ENCODE assay signal across 8 cellular contexts in genomic region chr3:131380830-131381444, GRCh38. TPM values are rescaled to one million over a fixed set of nuclear protein-coding genes. Genes with fewer than 3 reads are reported as not detected.
A peak's percentile ranks its signal among the peaks of the same experiment; 100 is the strongest.
DNase-seq lines count a peak whose midpoint lies in the region; ATAC-seq and TF ChIP-seq lines count a peak whose summit lies in the region.
"Not testable (repeated sequence)": the region's sequence is repeated elsewhere in the genome, so short reads cannot be mapped to it uniquely, and the experiment has no call there.

No MANE protein-coding gene starts in this region.

- H3K4me2 ChIP-seq in IMR-90 (ENCODE audit: low read depth, low read length), result peak overlapping the region; percentile 94

- H3K9me1 ChIP-seq in IMR-90 (ENCODE audit: insufficient read depth, low read length), result not testable (repeated sequence)

- POLR2A ChIA-PET in IMR-90 (lab: Charles Lee; ENCODE audit: unreplicated experiment), result interaction anchor here (0.6 kb wide), 1 partner anchor 56 kb away, joined by 4 read pairs; no protein-coding TSS in a partner anchor

- peak overlapping the region; percentile 10 for H2BK5ac ChIP-seq in IMR-90 (ENCODE audit: low read depth, low read length, poor library complexity, severe bottlenecking)

- H3K4me3 ChIP-seq in H7 (ENCODE audit: insufficient read depth, low read depth, low read length) (peak overlapping the region; percentile 67), IMR-90 (ENCODE audit: insufficient read depth, low read depth, low read length) (peak overlapping the region; percentile 65), WERI-Rb-1 (ENCODE audit: low read depth, low read length) (peak overlapping the region; percentile 57), right cardiac atrium (ENCODE audit: low read length) (peak overlapping the region; percentile 61), thyroid gland (replicated peaks in 1 of 3) (peak overlapping the region; percentile 10 to 85 (median 46))

- H3K56ac ChIP-seq in IMR-90 (ENCODE audit: extremely low read depth, insufficient read depth, low read length), result not testable (repeated sequence)

- not testable (repeated sequence) for H2BK15ac ChIP-seq in IMR-90 (ENCODE audit: low read depth, low read length)

- H3K27ac Mint-ChIP-seq in nephron progenitor cell, result peak overlapping the region; percentile 90

- not testable (repeated sequence) for TF ChIP-seq POLR2A in IMR-90 (IDR thresholded peaks at IDR 0.05; ENCODE audit: low read depth, low read length)
- peak in 1 of 2 donors; percentile 15 for TF ChIP-seq POLR2A in thyroid gland (IDR thresholded peaks at IDR 0.05)

- peak overlapping the region; percentile 75 to 96; a peak in 3 of 4 replicates for H4K8ac ChIP-seq in IMR-90 (ENCODE audit: low read depth in 2 of 2, low read length in 2 of 2)

- peak overlapping the region; percentile 34; the same call in 1 of the 2 replicates for H2AK5ac ChIP-seq in IMR-90 (ENCODE audit: low read depth, low read length)

- peaks cover 19 to 41% of the 10 kb centered on the region in 2 experiments for H3K79me1 ChIP-seq in IMR-90 (ENCODE audit: low read depth in 1 of 2, low read length in 2 of 2)

- H2AFZ ChIP-seq in IMR-90 (replicated peaks; ENCODE audit: low read length, poor library complexity), result peak overlapping the region; percentile 97

- not testable (repeated sequence) for H3K27me3 Mint-ChIP-seq in nephron progenitor cell (ENCODE audit: low read depth, poor library complexity)

- BruUV-seq in IMR-90 (replicated peaks; lab: Mats Ljungman, UMichigan), result not testable (repeated sequence)

- not testable (repeated sequence) for H3K36me3 ChIP-seq in ES-I3 (ENCODE audit: insufficient read depth, low read length); H7 (replicated peaks; ENCODE audit: control insufficient read depth, insufficient read depth, low read length); IMR-90 (ENCODE audit: control insufficient read depth, insufficient read depth, low read length); thyroid gland
- peaks cover 14% of the 10 kb centered on the region for H3K36me3 ChIP-seq in WERI-Rb-1

- peak overlapping the region; percentile 41 for H3K27ac ChIP-seq in IMR-90 (ENCODE audit: insufficient read depth, low read length)
- H3K27ac ChIP-seq in WERI-Rb-1, result peak overlapping the region; percentile 57
- H3K27ac ChIP-seq in caudate nucleus (ENCODE audit: low read depth, low read length), result peak overlapping the region; percentile 90
- H3K27ac ChIP-seq in right cardiac atrium (ENCODE audit: low read length), result peak overlapping the region; percentile 92
- H3K27ac ChIP-seq in thyroid gland, result peak overlapping the region; percentile 41 to 79 (median 54)

- not testable (repeated sequence) for H3K27me3 ChIP-seq in H7 (ENCODE audit: control insufficient read depth, insufficient read depth, low read length); IMR-90 (ENCODE audit: control insufficient read depth, insufficient read depth, low read length); WERI-Rb-1 (ENCODE audit: insufficient read depth, low read depth, severe bottlenecking); right cardiac atrium (ENCODE audit: control insufficient read depth, insufficient read depth); thyroid gland

- H3K14ac ChIP-seq in IMR-90 (replicated peaks; ENCODE audit: low read depth, low read length), result peak overlapping the region; percentile 95

- peak overlapping the region; percentile 79 for H4K91ac ChIP-seq in IMR-90 (ENCODE audit: insufficient read depth, low read depth, low read length)

- TF ChIP-seq CTCF in IMR-90 (conservative IDR thresholded peaks at IDR 0.05; ENCODE audit: low read depth, low read length); WERI-Rb-1 (IDR thresholded peaks at IDR 0.05; ENCODE audit: low read depth, low read length); nephron progenitor cell (IDR thresholded peaks at IDR 0.05); thyroid gland (IDR thresholded peaks at IDR 0.05): not testable (repeated sequence)

- peak overlapping the region; percentile 77 for H2AK9ac ChIP-seq in IMR-90 (replicated peaks; ENCODE audit: low read depth, low read length, poor library complexity)

- 6% methylated on average over 14 of the region's 16 CpGs; no CpG with 5 or more reads in 1 of the 2 experiments for WGBS in IMR-90 (ENCODE audit: extremely low coverage in 2 of 2, insufficient read length in 1 of 2), 2 experiments
- 8% methylated on average over 16 of the region's 16 CpGs for WGBS in right cardiac atrium
- WGBS in thyroid gland, 2 donors, result 15 to 20% methylated on average over 16 of the region's 16 CpGs

- H4K5ac ChIP-seq in IMR-90 (ENCODE audit: low read depth, low read length), result peak overlapping the region; percentile 24

- H3K9me3 ChIP-seq in ES-I3 (ENCODE audit: control insufficient read depth, insufficient read depth, low read length); IMR-90 (ENCODE audit: control insufficient read depth, insufficient read depth, low read length); WERI-Rb-1 (ENCODE audit: severe bottlenecking); right cardiac atrium (ENCODE audit: control insufficient read depth, low read length); thyroid gland: not testable (repeated sequence)

- peaks cover 58% of the 10 kb centered on the region for H3K36me3 Mint-ChIP-seq in nephron progenitor cell (ENCODE audit: low read depth)

- H4K20me1 ChIP-seq in IMR-90 (ENCODE audit: insufficient read depth, low read length), result not testable (repeated sequence)

- in situ Hi-C loops in IMR-90 (cut with MboI; ENCODE audit: low sequenced_read_pairs), result not testable (repeated sequence)

- intact Hi-C loops in IMR-90 (cut with micrococcal nuclease) (loop anchor here (5.0 kb wide), 2 partner anchors 121 to 489 kb away; partner anchors contain the start of genes ATP2C1 and MRPL3), right cardiac atrium (cut with DNase I) (loop anchor here in 1 of 4 donors (10.0 kb wide), 1 partner anchor 124 kb away; the partner anchor contains the start of gene MRPL3), thyroid gland (cut with DNase I) (loop anchor here (10.0 kb wide), 2 partner anchors 124 to 146 kb away; partner anchors contain the start of gene MRPL3)

- DNase-seq in H7; IMR-90; WERI-Rb-1; caudate nucleus (lab: John Stamatoyannopoulos, UW); nephron progenitor cell: not testable (repeated sequence)
- peak in 2 of 3 donors; percentile 25 to 60 for DNase-seq in right cardiac atrium
- peak in 1 of 2 donors; percentile 22 for DNase-seq in thyroid gland

- dilution Hi-C loops in IMR-90 (cut with HindIII; ENCODE audit: low sequenced_read_pairs, unreplicated experiment), result not testable (repeated sequence)

- peak overlapping the region; percentile 86 for H3K4ac ChIP-seq in IMR-90 (ENCODE audit: low read depth, low read length)

- peaks cover 21% of the 10 kb centered on the region for H3K4me1 Mint-ChIP-seq in nephron progenitor cell

- not testable (repeated sequence) for H2BK20ac ChIP-seq in IMR-90 (ENCODE audit: low read depth, low read length)

- CTCF ChIA-PET in IMR-90 (lab: Yijun Ruan, JAX), result interaction anchor here (0.6 to 1.4 kb wide), 3 partner anchors 22 to 347 kb away, joined by 3 read pairs; no protein-coding TSS in a partner anchor

- H3K9ac ChIP-seq in ES-I3 (ENCODE audit: low read depth, low read length) (peak overlapping the region; percentile 84), IMR-90 (ENCODE audit: low read depth, low read length) (peak overlapping the region; percentile 66)

- peak overlapping the region; percentile 42; the same call in 1 of the 2 replicates for H3K18ac ChIP-seq in IMR-90 (ENCODE audit: low read depth, low read length)

- H3K23ac ChIP-seq in IMR-90 (ENCODE audit: low read depth, low read length), result peak overlapping the region; percentile 56

- not testable (repeated sequence) for H3K4me1 ChIP-seq in ES-I3 (ENCODE audit: insufficient read depth, low read length); IMR-90 (ENCODE audit: control insufficient read depth, insufficient read depth, low read length)
- H3K4me1 ChIP-seq in right cardiac atrium (ENCODE audit: control insufficient read depth, insufficient read depth, low read length) (peaks cover 26% of the 10 kb centered on the region), thyroid gland (peaks cover 36 to 40% of the 10 kb centered on the region in 2 donors)

- peak; percentile 1; the same call in 1 of the 2 replicates for ATAC-seq in IMR-90 (ENCODE audit: low read depth)
- ATAC-seq in right cardiac atrium, result peak; percentile 2 to 7

- not testable (repeated sequence) for TF ChIP-seq RAD21 in IMR-90 (IDR thresholded peaks at IDR 0.05; ENCODE audit: low read length)

- peak overlapping the region; percentile 95 for H3K4me3 Mint-ChIP-seq in nephron progenitor cell

- not testable (repeated sequence) for H3K9me3 Mint-ChIP-seq in nephron progenitor cell

- H2BK120ac ChIP-seq in IMR-90 (ENCODE audit: low read depth, low read length), result peak overlapping the region; percentile 41; the same call in 1 of the 2 replicates

RNA-seq across cellular contexts. Expression of gene NUDT16, which starts 0.6 kb away (rescaled TPM):
- 7.0 and 12.5 TPM in 2 replicates for total RNA-seq in H7 (2014; rRNA removed; shearing (Covaris generic))
- total RNA-seq in IMR-90 (2012; rRNA removed) (7.8 and 10.4 TPM in 2 replicates), right cardiac atrium (10 to 100 TPM; 22.5 to 35.4 (median 26.2) TPM), thyroid gland (10 to 100 TPM; 30.7 to 37.5 (median 34.4) TPM)
- polyA plus RNA-seq in IMR-90 (2012; rRNA removed) (7.6 and 8.9 TPM in 2 replicates), right cardiac atrium (23.6 TPM)
- 7.4 and 9.0 TPM in 2 replicates for polyA plus RNA-seq in IMR-90 (2012; cell fraction: cytosol; rRNA removed)
- 8.2 and 10.5 TPM in 2 replicates for polyA plus RNA-seq in IMR-90 (2012; cell fraction: nucleus; rRNA removed; ENCODE audit: low replicate concordance)

Comparison
In these comparisons a context has a peak if more than half of its experiments do, and no peak if none do; other contexts are left out.
1. H3K27ac ChIP-seq: peak in every context shown above with its lines; median percentile 92 in right cardiac atrium; 90 in caudate nucleus; 57 in WERI-Rb-1; 54 in thyroid gland; 41 in IMR-90.